28 cellular contexts compared by ENCODE assay signal in the genomic region with DNA sequence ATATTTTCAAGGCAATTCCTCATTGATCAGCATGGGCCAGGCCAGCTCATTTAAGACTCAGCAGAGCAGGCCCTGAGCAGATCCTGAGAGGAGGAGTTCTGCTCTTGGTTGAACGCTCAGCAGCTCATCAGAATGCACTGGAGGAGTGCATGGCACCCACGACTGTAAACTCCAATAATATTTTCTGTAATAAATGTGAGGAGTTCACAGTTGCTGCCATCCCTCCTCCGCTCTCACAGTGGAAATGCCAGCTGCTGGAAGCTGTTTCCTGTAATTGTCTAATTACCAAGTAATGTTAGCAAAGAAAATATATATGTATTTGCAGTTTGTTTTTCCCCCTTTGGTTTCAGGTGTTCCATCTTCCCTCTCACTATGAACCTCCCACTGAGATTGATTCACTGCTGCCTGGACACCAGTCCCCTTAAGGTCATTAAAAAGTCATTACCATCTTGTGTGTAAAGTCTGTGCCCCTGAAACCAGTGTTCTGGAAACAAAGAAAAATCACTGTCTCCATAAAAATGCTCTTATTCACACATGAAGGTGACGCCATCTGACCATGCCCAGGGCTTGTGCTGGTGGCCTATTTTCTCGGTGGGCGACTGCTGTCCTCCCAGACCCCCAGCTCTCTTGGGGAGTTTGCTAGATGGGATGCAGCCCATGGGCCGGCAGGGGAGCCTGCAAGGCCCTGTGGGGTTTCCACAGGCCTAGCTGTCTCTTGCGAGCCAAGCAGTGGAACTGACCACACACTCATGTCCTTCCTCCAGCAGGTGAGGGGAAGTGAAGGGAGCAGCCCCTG.
DNase-seq lines count a peak whose midpoint lies in the region; ATAC-seq and TF ChIP-seq lines count a peak whose summit lies in the region.
"Had no signal": no experiment of that assay in that cellular context is flagged by ENCODE, and none has a peak within 500 bp of the region (broad histone marks: within the 10 kb centered on the region; RNA-seq: fewer than 3 reads in every experiment).

No MANE protein-coding gene starts in this region.

- no peaks in the 10 kb centered on the region for H3K4me1 ChIP-seq in uterus
- H3K4me1 ChIP-seq: left ventricle myocardium inferior had no signal

- H3K4me3 ChIP-seq in uterus: no peak overlapping the region
- H3K4me3 ChIP-seq: left ventricle myocardium inferior, skin epidermis, thyroid gland had no signal

- no peaks in the 10 kb centered on the region for H3K27me3 ChIP-seq in uterus
- H3K27me3 ChIP-seq: thyroid gland had no signal

- no peak for TF ChIP-seq CTCF in uterus (IDR thresholded peaks at IDR 0.05)

- no peak for ATAC-seq in HG02798 (IDR thresholded peaks at IDR 0.05; ENCODE audit: poor library complexity, unreplicated experiment)
- ATAC-seq: activated naive CD4-positive, alpha-beta T cell treated with anti-CD3 and anti-CD28 coated beads, Interleukin-2, amount 50 U/mL, for 72 hours; naive thymus-derived CD8-positive, alpha-beta T cell; Panc1; stimulated activated naive CD8-positive, alpha-beta T cell treated with anti-CD3 and anti-CD28 coated beads, Interleukin-15, amount 100 ng/mL, for 72 hours had no signal

- H3K27ac ChIP-seq in uterus: no peak overlapping the region
- H3K27ac ChIP-seq: left ventricle myocardium inferior, skin epidermis, thyroid gland had no signal

- H3K36me3 ChIP-seq in uterus: no peaks in the 10 kb centered on the region
- H3K36me3 ChIP-seq: left ventricle myocardium inferior, thyroid gland had no signal

- intact Hi-C loops in head of caudate nucleus (cut with DNase I): no loop called here
- intact Hi-C loops in uterus (cut with DNase I; ENCODE audit: low total_unique reads): no loop called here

- no peaks in the 10 kb centered on the region for H3K9me3 ChIP-seq in uterus
- H3K9me3 ChIP-seq: left ventricle myocardium inferior, thyroid gland had no signal

- no peak for TF ChIP-seq POLR2A in uterus (IDR thresholded peaks at IDR 0.05)

- peak; percentile 24 for DNase-seq in activated CD8-positive, alpha-beta memory T cell treated with anti-CD3 and anti-CD28 coated beads for 24 hours
- no peak for DNase-seq in activated CD8-positive, alpha-beta memory T cell treated with anti-CD3 and anti-CD28 coated beads, Interleukin-2, amount 50 U/mL, for 48 hours
- peak; percentile 99 for DNase-seq in NCI-H748 treated with DMSO at 0.1 percent for 48 hours (lab: John Stamatoyannopoulos, UW)
- DNase-seq in head of caudate nucleus: peak in 30 of 42 donors; percentile 0 to 84 (median 54)
- peak; percentile 61 for DNase-seq in putamen (ENCODE audit: low spot score)
- no peak for DNase-seq in midbrain (lab: John Stamatoyannopoulos, UW)
- no peak for DNase-seq in uterus
- DNase-seq: 8988T; activated B cell treated with CpG ODN at 0.5 μM for 24 hours; activated CD4-positive, alpha-beta T cell treated with anti-CD3 and anti-CD28 coated beads, Interleukin-2, amount 50 U/mL, for 4 hours; anterior cingulate cortex; CD4-positive, CD25-positive, alpha-beta regulatory T cell; cortex of kidney; DMS 273 treated with DMSO at 0.1 percent for 48 hours; EL; immature natural killer cell; left ventricle myocardium inferior; naive thymus-derived CD8-positive, alpha-beta T cell; NCI-H1105; NCI-H510A treated with DMSO at 0.1 percent for 48 hours; retina; SIG-M5; stimulated activated naive CD8-positive, alpha-beta T cell treated with anti-CD3 and anti-CD28 coated beads, Interleukin-15, amount 100 ng/mL, for 72 hours; thyroid gland had no signal

Comparison
In these comparisons a context has a peak if more than half of its experiments do, and no peak if none do; other contexts are left out.
1. DNase-seq: peak in activated CD8-positive, alpha-beta memory T cell treated with anti-CD3 and anti-CD28 coated beads for 24 hours (single experiment), NCI-H748 treated with DMSO at 0.1 percent for 48 hours (single experiment), head of caudate nucleus (30 of 42) and putamen (single experiment); none in activated CD8-positive, alpha-beta memory T cell treated with anti-CD3 and anti-CD28 coated beads, Interleukin-2, amount 50 U/mL, for 48 hours (single experiment), midbrain (single experiment) and uterus (0 of 2).